ENCODE assay signal across 8 cellular contexts in the genomic region with DNA sequence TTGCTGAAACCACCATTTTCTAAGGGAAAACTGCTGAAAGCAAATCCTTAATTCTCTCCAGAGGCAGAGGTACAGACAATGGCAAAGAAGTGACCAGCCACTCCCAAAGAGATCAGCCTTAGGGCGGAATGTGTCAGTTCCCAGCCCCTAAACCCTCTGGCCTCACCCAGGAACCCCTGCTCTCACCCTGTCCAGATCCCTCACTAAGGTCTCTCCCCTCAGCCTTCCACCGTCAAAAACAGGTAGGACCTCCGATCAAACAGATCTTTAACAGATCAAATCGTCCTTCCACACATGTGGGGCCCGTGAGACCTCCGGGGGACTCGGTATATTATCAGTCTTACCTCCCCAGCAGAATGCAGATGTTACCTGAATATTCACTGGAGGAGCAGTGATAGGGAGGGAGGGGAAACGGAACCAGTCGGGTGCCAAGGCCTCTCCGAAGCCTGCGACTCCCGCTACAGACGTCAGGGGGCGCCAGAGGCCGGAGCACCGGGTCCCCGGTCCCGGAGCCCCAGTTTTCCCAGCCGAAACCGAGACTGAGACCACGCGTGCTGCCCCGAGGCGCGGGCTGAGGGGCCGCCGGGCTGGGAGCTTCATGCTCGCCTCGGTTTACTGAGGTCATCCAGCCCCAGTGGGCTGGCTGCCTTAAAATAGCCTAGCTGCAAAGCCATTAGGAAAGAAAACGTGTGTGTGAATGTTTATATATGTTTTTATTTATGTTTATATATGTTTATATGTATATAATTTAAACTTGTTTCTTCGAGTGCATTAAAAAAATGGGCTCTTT. TPM values are rescaled to one million over a fixed set of nuclear protein-coding genes. Genes with fewer than 3 reads are reported as not detected.
DNase-seq lines count a peak whose midpoint lies in the region; ATAC-seq and TF ChIP-seq lines count a peak whose summit lies in the region.

No MANE protein-coding gene starts in this region.

- no peak overlapping the region for H3K27ac Mint-ChIP-seq in activated CD8-positive, alpha-beta T cell treated with anti-CD3 and anti-CD28 coated beads for 36 hours
- no peak overlapping the region for H3K27ac Mint-ChIP-seq in effector memory CD8-positive, alpha-beta T cell
- no peak overlapping the region for H3K27ac Mint-ChIP-seq in mesothelial cell of epicardium

- no peaks in the 10 kb centered on the region for H3K36me3 Mint-ChIP-seq in activated CD8-positive, alpha-beta T cell treated with anti-CD3 and anti-CD28 coated beads for 36 hours (ENCODE audit: low read depth)
- H3K36me3 Mint-ChIP-seq in effector memory CD8-positive, alpha-beta T cell (ENCODE audit: insufficient read depth) = no peaks in the 10 kb centered on the region
- H3K36me3 Mint-ChIP-seq in mesothelial cell of epicardium = no peaks in the 10 kb centered on the region

- intact Hi-C loops in activated CD8-positive, alpha-beta T cell treated with anti-CD3 and anti-CD28 coated beads for 36 hours (cut with micrococcal nuclease) = loop anchor here (5.0 to 10.0 kb wide), 4 partner anchors 61 to 488 kb away; a partner anchor contains a TSS

- ATAC-seq in GM19023 (IDR thresholded peaks at IDR 0.05; ENCODE audit: unreplicated experiment) (peak; percentile 76), HG03460 (IDR thresholded peaks at IDR 0.05; ENCODE audit: unreplicated experiment) (peak; percentile 77)
- ATAC-seq in activated CD8-positive, alpha-beta T cell treated with anti-CD3 and anti-CD28 coated beads for 36 hours = peak; percentile 99
- peak; percentile 97 for ATAC-seq in effector memory CD8-positive, alpha-beta T cell (replicated peaks)

- CTCF ChIA-PET in activated CD8-positive, alpha-beta T cell treated with anti-CD3 and anti-CD28 coated beads for 36 hours (lab: Charles Lee) = interaction anchor here (0.6 to 18.6 kb wide), 44 partner anchors 9 to 491 kb away, joined by 3 to 863 read pairs (median 4); a partner anchor contains a TSS

- POLR2A ChIA-PET in activated CD8-positive, alpha-beta T cell treated with anti-CD3 and anti-CD28 coated beads for 36 hours (lab: Charles Lee) = no interaction called here

- H3K9me3 Mint-ChIP-seq in activated CD8-positive, alpha-beta T cell treated with anti-CD3 and anti-CD28 coated beads for 36 hours = no peaks in the 10 kb centered on the region
- no peaks in the 10 kb centered on the region for H3K9me3 Mint-ChIP-seq in effector memory CD8-positive, alpha-beta T cell
- H3K9me3 Mint-ChIP-seq in mesothelial cell of epicardium = no peaks in the 10 kb centered on the region

- H3K4me1 Mint-ChIP-seq in activated CD8-positive, alpha-beta T cell treated with anti-CD3 and anti-CD28 coated beads for 36 hours (ENCODE audit: low read depth) = no peaks in the 10 kb centered on the region
- no peaks in the 10 kb centered on the region for H3K4me1 Mint-ChIP-seq in effector memory CD8-positive, alpha-beta T cell (ENCODE audit: low read depth in 2 of 2)
- H3K4me1 Mint-ChIP-seq in mesothelial cell of epicardium = peaks cover 3% of the 10 kb centered on the region

- TF ChIP-seq CTCF in AG09319 (IDR thresholded peaks at IDR 0.05; ENCODE audit: low read depth, low read length) = peak; percentile 97
- TF ChIP-seq CTCF in activated CD8-positive, alpha-beta T cell treated with anti-CD3 and anti-CD28 coated beads for 36 hours (IDR thresholded peaks at IDR 0.05) = peak; percentile 99
- peak; percentile 96 for TF ChIP-seq CTCF in mesothelial cell of epicardium (IDR thresholded peaks at IDR 0.05; ENCODE audit: unreplicated experiment)

- no peaks in the 10 kb centered on the region for H3K27me3 Mint-ChIP-seq in activated CD8-positive, alpha-beta T cell treated with anti-CD3 and anti-CD28 coated beads for 36 hours
- H3K27me3 Mint-ChIP-seq in effector memory CD8-positive, alpha-beta T cell = no peaks in the 10 kb centered on the region
- peaks cover 2% of the 10 kb centered on the region for H3K27me3 Mint-ChIP-seq in mesothelial cell of epicardium (ENCODE audit: low read depth)

- H3K4me3 Mint-ChIP-seq in activated CD8-positive, alpha-beta T cell treated with anti-CD3 and anti-CD28 coated beads for 36 hours = peak overlapping the region; percentile 18
- peak overlapping the region in 1 of 2 donors; percentile 31 for H3K4me3 Mint-ChIP-seq in effector memory CD8-positive, alpha-beta T cell
- peak overlapping the region; percentile 57 for H3K4me3 Mint-ChIP-seq in mesothelial cell of epicardium

- peak; percentile 2 for DNase-seq in AG09319 (ENCODE audit: extremely low read depth, low read depth)
- peak; percentile 64 for DNase-seq in NCI-H774 (lab: John Stamatoyannopoulos, UW)
- peak; percentile 83 for DNase-seq in activated CD8-positive, alpha-beta T cell treated with anti-CD3 and anti-CD28 coated beads for 36 hours
- peak; percentile 80 to 83 (median 81) for DNase-seq in effector memory CD8-positive, alpha-beta T cell
- peak; percentile 74 to 94 for DNase-seq in mesothelial cell of epicardium (ENCODE audit: low spot score in 2 of 2, unreplicated experiment in 2 of 2)
- peak; percentile 62 to 67 for DNase-seq in stimulated activated CD8-positive, alpha-beta memory T cell treated with anti-CD3 and anti-CD28 coated beads, Interleukin-2, amount 100 ng/mL, for 1 hour (ENCODE audit: low read depth in 2 of 2)

RNA-seq across cellular contexts. Expression of a gene that starts 23.6 kb away (rescaled TPM):
- total RNA-seq in activated CD8-positive, alpha-beta T cell treated with anti-CD3 and anti-CD28 coated beads for 36 hours = under 1 TPM in 1 of 2 experiments, not detected in 1; 0.25 TPM
- 1.2 to 1.9 TPM (median 1.6 TPM) in 3 replicates for total RNA-seq in mesothelial cell of epicardium

RNA-seq across cellular contexts. Expression of a gene that starts 27.3 kb away (rescaled TPM):
- total RNA-seq in activated CD8-positive, alpha-beta T cell treated with anti-CD3 and anti-CD28 coated beads for 36 hours = not detected
- 0.16 to 0.18 TPM in 2 of 3 replicates, not detected in the other for total RNA-seq in mesothelial cell of epicardium

Comparison
In these comparisons a context has a peak if more than half of its experiments do, and no peak if none do; other contexts are left out.
1. Peak in every context shown above with its lines: DNase-seq and ATAC-seq.
2. DNase-seq: peak in every context shown above with its lines; median percentile 84 in mesothelial cell of epicardium; 83 in activated CD8-positive, alpha-beta T cell treated with anti-CD3 and anti-CD28 coated beads for 36 hours; 81 in effector memory CD8-positive, alpha-beta T cell; 64 in stimulated activated CD8-positive, alpha-beta memory T cell treated with anti-CD3 and anti-CD28 coated beads, Interleukin-2, amount 100 ng/mL, for 1 hour; 64 in NCI-H774; 2 in AG09319.